In the genomic region with DNA sequence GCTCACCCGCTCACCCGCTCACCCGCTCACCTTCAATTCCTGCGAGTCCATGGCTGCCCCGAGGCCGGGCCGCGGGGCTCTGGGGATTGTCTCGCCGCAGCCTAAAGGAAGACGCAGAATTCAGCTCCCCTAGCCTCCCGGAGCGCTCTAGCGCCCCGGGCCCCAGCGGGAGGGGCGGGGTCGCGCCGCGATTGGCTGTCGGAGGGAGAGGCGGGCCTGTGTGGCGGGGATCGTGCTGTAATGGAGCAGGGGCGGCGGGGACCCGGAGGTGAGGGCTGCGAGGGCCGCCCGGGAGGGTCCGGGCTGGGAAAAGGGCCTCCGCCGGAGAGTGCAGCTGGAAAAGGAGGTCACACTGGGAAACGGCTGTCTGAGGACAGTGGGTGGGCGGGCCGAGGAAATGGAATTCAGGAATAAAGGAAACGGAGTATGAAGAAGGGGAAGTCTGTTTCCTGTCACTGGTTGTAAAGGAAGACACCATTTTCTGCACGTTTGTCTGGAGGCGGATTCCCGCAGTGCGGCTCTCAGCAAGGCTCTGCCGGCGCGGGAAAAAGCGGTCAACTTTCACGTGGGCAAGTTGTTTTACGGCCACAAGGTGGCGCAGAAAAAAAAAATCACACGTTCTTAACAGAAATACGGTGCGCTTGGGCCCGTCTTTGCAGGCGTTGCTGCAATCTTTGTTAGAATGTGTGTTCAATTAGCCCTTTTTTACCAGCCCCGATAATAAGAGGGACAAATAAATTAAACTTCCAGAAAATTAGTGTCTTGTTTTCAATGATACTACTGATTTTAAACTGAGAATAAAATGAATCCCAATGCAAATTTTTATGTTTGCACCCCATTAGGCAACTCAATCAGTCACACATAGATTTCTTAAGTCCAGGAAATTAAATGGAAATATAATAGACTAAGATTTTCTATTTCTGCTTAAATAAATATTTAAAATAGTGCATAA, we compare ENCODE assay signal across 8 cellular contexts. TPM values are rescaled to one million over a fixed set of nuclear protein-coding genes. Genes with fewer than 3 reads are reported as not detected.
DNase-seq lines count a peak whose midpoint lies in the region; ATAC-seq and TF ChIP-seq lines count a peak whose summit lies in the region.

A gene (minus strand): TSS at position 122 of the 952 bp plus-strand sequence. CDS start 71 bp downstream, at position 51.

- H3K4me1 Mint-ChIP-seq in WTC11 (peaks cover 10% of the 10 kb centered on the region), immature natural killer cell (peaks cover 0 to 6% of the 10 kb centered on the region in 2 donors)

- H3K4me3 ChIP-seq in AG09309 (ENCODE audit: control insufficient read depth, low read depth, low read length): peak within 1 kb of the TSS; percentile 63

- CTCF ChIA-PET in WTC11 (lab: Charles Lee): interaction anchor here (0.8 to 3.7 kb wide), 12 partner anchors 9 to 937 kb away, joined by 3 to 21 read pairs (median 4); a partner anchor contains a TSS

- DNase-seq in AG09309 (ENCODE audit: low read depth) (peak; percentile 79), NCI-H226 (peak; percentile 92), WTC11 (ENCODE audit: low spot score) (peak; percentile 95), caudate nucleus (lab: John Stamatoyannopoulos, UW) (peak; percentile 52 to 97 (median 94)), immature natural killer cell (peak; percentile 92 to 93 (median 92)), smooth muscle cell of the brain vasculature (ENCODE audit: low read depth, low spot score) (peak; percentile 90)

- H3K27me3 Mint-ChIP-seq in WTC11 (ENCODE audit: low read depth) (no peaks in the 10 kb centered on the region), immature natural killer cell (ENCODE audit: low read depth in 3 of 3) (peaks cover 0 to 2% (median 0%) of the 10 kb centered on the region in 3 donors)

- peak within 1 kb of the TSS; percentile 38 for H3K27ac ChIP-seq in caudate nucleus (ENCODE audit: low read depth, low read length)

- POLR2A ChIA-PET in WTC11 (lab: Charles Lee): interaction anchor here (1.2 kb wide), 1 partner anchor 23 kb away, joined by 3 read pairs; no protein-coding TSS in a partner anchor

- H3K4me3 Mint-ChIP-seq in WTC11 (no peak within 1 kb of the TSS; the same call in none of the 2 replicates), immature natural killer cell (peak within 1 kb of the TSS in 3 of 5 donors; percentile 40 to 67 (median 60))

- peaks cover 6% of the 10 kb centered on the region for H3K9me3 Mint-ChIP-seq in WTC11
- no peaks in the 10 kb centered on the region for H3K9me3 Mint-ChIP-seq in immature natural killer cell

- no peaks in the 10 kb centered on the region; the same call in 1 of the 2 replicates for H3K36me3 Mint-ChIP-seq in WTC11
- H3K36me3 Mint-ChIP-seq in immature natural killer cell: no peaks in the 10 kb centered on the region

- peak; percentile 75 for TF ChIP-seq CTCF in AG09309 (IDR thresholded peaks at IDR 0.05; ENCODE audit: control insufficient read depth, insufficient read depth, low read depth, low read length, missing control alignments)
- peak; percentile 83 for TF ChIP-seq CTCF in WTC11 (IDR thresholded peaks at IDR 0.05)

- H3K27ac Mint-ChIP-seq in WTC11: no peak within 1 kb of the TSS
- peak within 1 kb of the TSS in 2 of 6 donors; percentile 41 to 51 for H3K27ac Mint-ChIP-seq in immature natural killer cell

- peak; percentile 96 for ATAC-seq in GM18909 (IDR thresholded peaks at IDR 0.05; ENCODE audit: poor library complexity, unreplicated experiment)
- peak; percentile 95 for ATAC-seq in HG03175 (IDR thresholded peaks at IDR 0.05; ENCODE audit: unreplicated experiment)
- peak; percentile 94 for ATAC-seq in WTC11

TF ChIP-seq in WTC11, 78 proteins besides CTCF, POLR2A, EP300 and RAD21 (continues in another document):
- TF ChIP-seq, protein P1, sequence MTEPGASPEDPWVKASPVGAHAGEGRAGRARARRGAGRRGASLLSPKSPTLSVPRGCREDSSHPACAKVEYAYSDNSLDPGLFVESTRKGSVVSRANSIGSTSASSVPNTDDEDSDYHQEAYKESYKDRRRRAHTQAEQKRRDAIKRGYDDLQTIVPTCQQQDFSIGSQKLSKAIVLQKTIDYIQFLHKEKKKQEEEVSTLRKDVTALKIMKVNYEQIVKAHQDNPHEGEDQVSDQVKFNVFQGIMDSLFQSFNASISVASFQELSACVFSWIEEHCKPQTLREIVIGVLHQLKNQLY (CRISPR knock-in tag; IDR thresholded peaks at IDR 0.05): no peak
- TF ChIP-seq IRF2 (CRISPR knock-in tag; IDR thresholded peaks at IDR 0.05; ENCODE audit: borderline replicate concordance, low read depth) (no peak), NFE2L1 (CRISPR knock-in tag; IDR thresholded peaks at IDR 0.05) (peak; percentile 64; the same call in 1 of the 2 replicates), ZNF263 (CRISPR knock-in tag; IDR thresholded peaks at IDR 0.05; ENCODE audit: low read depth) (no peak), ZNF121 (CRISPR knock-in tag; IDR thresholded peaks at IDR 0.05) (no peak), ZNF138 (CRISPR knock-in tag; conservative IDR thresholded peaks at IDR 0.05) (0 out of 2 replicates have a peak, but pooled peaks have one; percentile 60), HMGA2 (CRISPR knock-in tag; IDR thresholded peaks at IDR 0.05) (no peak), PRRX2 (CRISPR knock-in tag; IDR thresholded peaks at IDR 0.05) (no peak), ATF1 (CRISPR knock-in tag; IDR thresholded peaks at IDR 0.05) (no peak)
- TF ChIP-seq, protein P2, sequence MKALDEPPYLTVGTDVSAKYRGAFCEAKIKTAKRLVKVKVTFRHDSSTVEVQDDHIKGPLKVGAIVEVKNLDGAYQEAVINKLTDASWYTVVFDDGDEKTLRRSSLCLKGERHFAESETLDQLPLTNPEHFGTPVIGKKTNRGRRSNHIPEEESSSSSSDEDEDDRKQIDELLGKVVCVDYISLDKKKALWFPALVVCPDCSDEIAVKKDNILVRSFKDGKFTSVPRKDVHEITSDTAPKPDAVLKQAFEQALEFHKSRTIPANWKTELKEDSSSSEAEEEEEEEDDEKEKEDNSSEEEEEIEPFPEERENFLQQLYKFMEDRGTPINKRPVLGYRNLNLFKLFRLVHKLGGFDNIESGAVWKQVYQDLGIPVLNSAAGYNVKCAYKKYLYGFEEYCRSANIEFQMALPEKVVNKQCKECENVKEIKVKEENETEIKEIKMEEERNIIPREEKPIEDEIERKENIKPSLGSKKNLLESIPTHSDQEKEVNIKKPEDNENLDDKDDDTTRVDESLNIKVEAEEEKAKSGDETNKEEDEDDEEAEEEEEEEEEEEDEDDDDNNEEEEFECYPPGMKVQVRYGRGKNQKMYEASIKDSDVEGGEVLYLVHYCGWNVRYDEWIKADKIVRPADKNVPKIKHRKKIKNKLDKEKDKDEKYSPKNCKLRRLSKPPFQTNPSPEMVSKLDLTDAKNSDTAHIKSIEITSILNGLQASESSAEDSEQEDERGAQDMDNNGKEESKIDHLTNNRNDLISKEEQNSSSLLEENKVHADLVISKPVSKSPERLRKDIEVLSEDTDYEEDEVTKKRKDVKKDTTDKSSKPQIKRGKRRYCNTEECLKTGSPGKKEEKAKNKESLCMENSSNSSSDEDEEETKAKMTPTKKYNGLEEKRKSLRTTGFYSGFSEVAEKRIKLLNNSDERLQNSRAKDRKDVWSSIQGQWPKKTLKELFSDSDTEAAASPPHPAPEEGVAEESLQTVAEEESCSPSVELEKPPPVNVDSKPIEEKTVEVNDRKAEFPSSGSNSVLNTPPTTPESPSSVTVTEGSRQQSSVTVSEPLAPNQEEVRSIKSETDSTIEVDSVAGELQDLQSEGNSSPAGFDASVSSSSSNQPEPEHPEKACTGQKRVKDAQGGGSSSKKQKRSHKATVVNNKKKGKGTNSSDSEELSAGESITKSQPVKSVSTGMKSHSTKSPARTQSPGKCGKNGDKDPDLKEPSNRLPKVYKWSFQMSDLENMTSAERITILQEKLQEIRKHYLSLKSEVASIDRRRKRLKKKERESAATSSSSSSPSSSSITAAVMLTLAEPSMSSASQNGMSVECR (CRISPR knock-in tag; IDR thresholded peaks at IDR 0.05; ENCODE audit: borderline replicate concordance): no peak
- TF ChIP-seq, protein P3, sequence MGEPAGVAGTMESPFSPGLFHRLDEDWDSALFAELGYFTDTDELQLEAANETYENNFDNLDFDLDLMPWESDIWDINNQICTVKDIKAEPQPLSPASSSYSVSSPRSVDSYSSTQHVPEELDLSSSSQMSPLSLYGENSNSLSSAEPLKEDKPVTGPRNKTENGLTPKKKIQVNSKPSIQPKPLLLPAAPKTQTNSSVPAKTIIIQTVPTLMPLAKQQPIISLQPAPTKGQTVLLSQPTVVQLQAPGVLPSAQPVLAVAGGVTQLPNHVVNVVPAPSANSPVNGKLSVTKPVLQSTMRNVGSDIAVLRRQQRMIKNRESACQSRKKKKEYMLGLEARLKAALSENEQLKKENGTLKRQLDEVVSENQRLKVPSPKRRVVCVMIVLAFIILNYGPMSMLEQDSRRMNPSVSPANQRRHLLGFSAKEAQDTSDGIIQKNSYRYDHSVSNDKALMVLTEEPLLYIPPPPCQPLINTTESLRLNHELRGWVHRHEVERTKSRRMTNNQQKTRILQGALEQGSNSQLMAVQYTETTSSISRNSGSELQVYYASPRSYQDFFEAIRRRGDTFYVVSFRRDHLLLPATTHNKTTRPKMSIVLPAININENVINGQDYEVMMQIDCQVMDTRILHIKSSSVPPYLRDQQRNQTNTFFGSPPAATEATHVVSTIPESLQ (CRISPR knock-in tag; IDR thresholded peaks at IDR 0.05): no peak
- TF ChIP-seq, protein P4, sequence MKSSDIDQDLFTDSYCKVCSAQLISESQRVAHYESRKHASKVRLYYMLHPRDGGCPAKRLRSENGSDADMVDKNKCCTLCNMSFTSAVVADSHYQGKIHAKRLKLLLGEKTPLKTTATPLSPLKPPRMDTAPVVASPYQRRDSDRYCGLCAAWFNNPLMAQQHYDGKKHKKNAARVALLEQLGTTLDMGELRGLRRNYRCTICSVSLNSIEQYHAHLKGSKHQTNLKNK (CRISPR knock-in tag; IDR thresholded peaks at IDR 0.05): 0 out of 2 replicates have a peak, but pooled peaks have one; percentile 14
- TF ChIP-seq, protein P5, sequence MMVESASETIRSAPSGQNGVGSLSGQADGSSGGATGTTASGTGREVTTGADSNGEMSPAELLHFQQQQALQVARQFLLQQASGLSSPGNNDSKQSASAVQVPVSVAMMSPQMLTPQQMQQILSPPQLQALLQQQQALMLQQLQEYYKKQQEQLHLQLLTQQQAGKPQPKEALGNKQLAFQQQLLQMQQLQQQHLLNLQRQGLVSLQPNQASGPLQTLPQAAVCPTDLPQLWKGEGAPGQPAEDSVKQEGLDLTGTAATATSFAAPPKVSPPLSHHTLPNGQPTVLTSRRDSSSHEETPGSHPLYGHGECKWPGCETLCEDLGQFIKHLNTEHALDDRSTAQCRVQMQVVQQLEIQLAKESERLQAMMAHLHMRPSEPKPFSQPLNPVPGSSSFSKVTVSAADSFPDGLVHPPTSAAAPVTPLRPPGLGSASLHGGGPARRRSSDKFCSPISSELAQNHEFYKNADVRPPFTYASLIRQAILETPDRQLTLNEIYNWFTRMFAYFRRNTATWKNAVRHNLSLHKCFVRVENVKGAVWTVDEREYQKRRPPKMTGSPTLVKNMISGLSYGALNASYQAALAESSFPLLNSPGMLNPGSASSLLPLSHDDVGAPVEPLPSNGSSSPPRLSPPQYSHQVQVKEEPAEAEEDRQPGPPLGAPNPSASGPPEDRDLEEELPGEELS (CRISPR knock-in tag; IDR thresholded peaks at IDR 0.05): no peak

RNA-seq across cellular contexts. Expression of the gene that starts here (rescaled TPM):
- 16.9 to 20.8 TPM (median 17.8 TPM) in 3 replicates for total RNA-seq in WTC11 (2021)
- polyA plus RNA-seq in immature natural killer cell: 1 to 10 TPM; 4.3 to 8.8 (median 7.8) TPM

Comparison
In these comparisons a context has a peak if more than half of its experiments do, and no peak if none do; other contexts are left out.
1. Peak in every context shown above with its lines: DNase-seq, ATAC-seq, H3K4me3 ChIP-seq and H3K27ac ChIP-seq.